Comparison of ENCODE assay signal across 1 cellular context in genomic region chr15:49620658-49621326, GRCh38.
A peak's percentile ranks its signal among the peaks of the same experiment; 100 is the strongest.
TF ChIP-seq lines count a peak whose summit lies in the region.

TSS of gene DTWD1 (plus strand) at chr15:49621048. CDS start at chr15:49625168, 4,120 bp downstream.
TSS of gene FAM227B (minus strand) at chr15:49620818. CDS start at chr15:49615171, 5,647 bp downstream.

TF ChIP-seq in K562, 482 proteins besides CTCF, POLR2A, EP300 and RAD21 (continued from another document and continues in another):
- TF ChIP-seq GTF3C2 (IDR thresholded peaks at IDR 0.05; ENCODE audit: borderline replicate concordance, extremely low read depth, insufficient read length), result no peak
- peak; percentile 94 for TF ChIP-seq ZBTB40 (IDR thresholded peaks at IDR 0.05)
- no peak for TF ChIP-seq ZBTB40 (CRISPR knock-in tag; IDR thresholded peaks at IDR 0.05)
- TF ChIP-seq ZNF311 (CRISPR knock-in tag; IDR thresholded peaks at IDR 0.05), result no peak
- TF ChIP-seq ELF4 (CRISPR knock-in tag; IDR thresholded peaks at IDR 0.05), result no peak
- no peak for TF ChIP-seq ZKSCAN8 (CRISPR knock-in tag; IDR thresholded peaks at IDR 0.05)
- TF ChIP-seq ZNF197 (CRISPR knock-in tag; IDR thresholded peaks at IDR 0.05; ENCODE audit: low read depth), result peak; percentile 73; the same call in 1 of the 2 replicates
- TF ChIP-seq TAF15 (IDR thresholded peaks at IDR 0.05; ENCODE audit: low read depth, low read length), result no peak
- TF ChIP-seq PRPF4 (IDR thresholded peaks at IDR 0.05; ENCODE audit: insufficient read depth, low read depth, low read length, poor library complexity, severe bottlenecking), result peak; percentile 56
- peak; percentile 98 for TF ChIP-seq HNRNPLL (IDR thresholded peaks at IDR 0.05; ENCODE audit: low read depth, low read length, poor library complexity, severe bottlenecking)
- TF ChIP-seq BMI1 (IDR thresholded peaks at IDR 0.05; ENCODE audit: low read length), result 0 out of 2 replicates have a peak, but pooled peaks have one; percentile 52
- peak; percentile 50; the same call in 1 of the 2 replicates for TF ChIP-seq OTX1 (CRISPR knock-in tag; IDR thresholded peaks at IDR 0.05)
- TF ChIP-seq KDM4B (IDR thresholded peaks at IDR 0.05; ENCODE audit: borderline replicate concordance in 2 of 2, low read depth in 1 of 2), result peak in 1 of 2 experiments; percentile 85; a peak in 1 of 4 replicates
- no peak for TF ChIP-seq SMARCC2 (IDR thresholded peaks at IDR 0.05; ENCODE audit: low read depth)
- TF ChIP-seq ZBTB34 (CRISPR knock-in tag; IDR thresholded peaks at IDR 0.05), result no peak
- no peak for TF ChIP-seq SMARCE1 (IDR thresholded peaks at IDR 0.05)
- no peak for TF ChIP-seq KHSRP (IDR thresholded peaks at IDR 0.05)
- TF ChIP-seq ZNF277 (CRISPR knock-in tag; IDR thresholded peaks at IDR 0.05; ENCODE audit: borderline replicate concordance), result no peak
- no peak for TF ChIP-seq RBM17 (IDR thresholded peaks at IDR 0.05; ENCODE audit: borderline replicate concordance, low read depth, low read length)
- TF ChIP-seq STAT6 (CRISPR knock-in tag; IDR thresholded peaks at IDR 0.05), result no peak
- TF ChIP-seq ZBTB8A (IDR thresholded peaks at IDR 0.05; ENCODE audit: partially characterized antibody), result no peak
- TF ChIP-seq MTA2 (IDR thresholded peaks at IDR 0.05; ENCODE audit: low read depth), result no peak; the same call in 1 of the 2 replicates
- no peak for TF ChIP-seq HOMEZ (CRISPR knock-in tag; IDR thresholded peaks at IDR 0.05)
- 0 out of 2 replicates have a peak, but pooled peaks have one; percentile 18 for TF ChIP-seq LARP7 (IDR thresholded peaks at IDR 0.05)
- TF ChIP-seq SREBF2 (CRISPR knock-in tag; IDR thresholded peaks at IDR 0.05), result no peak
- TF ChIP-seq POLR2G (IDR thresholded peaks at IDR 0.05; ENCODE audit: low read depth, low read length), result peak; percentile 96
- TF ChIP-seq E4F1 (CRISPR knock-in tag; IDR thresholded peaks at IDR 0.05; ENCODE audit: borderline replicate concordance), result peak; percentile 86; the same call in 1 of the 2 replicates
- peak; percentile 84 for TF ChIP-seq PHF20 (IDR thresholded peaks at IDR 0.05; ENCODE audit: partially characterized antibody)
- no peak for TF ChIP-seq PCBP2 (IDR thresholded peaks at IDR 0.05; ENCODE audit: low read depth, low read length, poor library complexity, severe bottlenecking)
- TF ChIP-seq EZH2 (IDR thresholded peaks at IDR 0.05; ENCODE audit: borderline replicate concordance, low read depth, low read length), result no peak
- peak; percentile 73 for TF ChIP-seq POLR2AphosphoS5 (IDR thresholded peaks at IDR 0.05; ENCODE audit: control insufficient read depth, insufficient read depth, low read depth, low read length)
- TF ChIP-seq CREB3L1 (IDR thresholded peaks at IDR 0.05; ENCODE audit: borderline replicate concordance, low read depth), result peak; percentile 63; the same call in 1 of the 2 replicates
- TF ChIP-seq TRIM24 (IDR thresholded peaks at IDR 0.05), result peak in 1 of 2 experiments; percentile 99; a peak in 2 of 4 replicates
- TF ChIP-seq SAFB (IDR thresholded peaks at IDR 0.05; ENCODE audit: borderline replicate concordance, low read depth, low read length), result peak; percentile 98
- no peak for TF ChIP-seq ZNF436 (CRISPR knock-in tag; IDR thresholded peaks at IDR 0.05)
